Comparison of ENCODE assay signal across 8 cellular contexts in the genomic region with DNA sequence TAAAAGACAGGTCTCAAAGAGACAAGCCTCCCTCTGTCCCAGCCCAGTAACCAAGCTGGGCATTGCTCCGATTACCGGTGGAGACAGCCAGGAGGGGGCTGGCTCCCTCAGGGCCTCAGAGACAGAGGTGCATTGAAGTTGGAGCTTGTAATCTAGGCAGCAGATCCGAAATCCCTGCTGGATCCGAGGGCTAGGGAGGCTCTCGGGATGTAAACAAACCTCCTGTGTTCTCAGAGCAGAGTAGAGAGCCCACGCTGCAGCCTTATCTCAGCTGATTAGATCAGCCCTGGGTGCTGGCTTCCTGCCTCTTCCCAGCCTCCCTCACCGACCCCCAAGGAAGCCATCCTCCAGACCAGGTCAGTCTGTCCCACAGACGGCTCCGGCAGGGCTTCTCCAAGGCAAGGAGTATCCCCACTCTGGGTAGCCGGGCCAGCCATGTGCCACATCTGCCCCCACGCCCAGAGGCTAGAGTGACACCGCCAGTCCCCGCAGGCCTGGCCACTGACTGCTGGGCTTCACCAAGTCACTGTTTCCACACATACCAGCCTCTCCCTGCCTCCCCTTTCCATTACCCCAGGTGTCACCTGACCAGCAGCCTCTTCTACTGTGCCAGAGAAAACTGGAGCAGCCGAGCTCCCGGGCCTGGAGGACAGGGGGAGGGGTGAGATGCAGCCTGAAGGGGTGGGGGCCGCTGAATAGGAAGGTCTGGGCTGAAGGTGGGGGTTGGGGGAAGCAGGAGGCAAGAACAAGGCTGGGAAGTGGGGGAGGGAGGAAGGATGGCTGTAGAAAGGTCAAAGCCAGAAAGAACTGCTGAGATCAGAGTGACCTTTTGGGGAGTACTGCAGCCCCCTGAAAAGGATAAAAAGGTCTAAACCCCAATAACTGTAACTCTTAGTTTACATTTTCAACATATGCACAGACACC. TPM values are rescaled to one million over a fixed set of nuclear protein-coding genes. Genes with fewer than 3 reads are reported as not detected.
DNase-seq lines count a peak whose midpoint lies in the region; ATAC-seq and TF ChIP-seq lines count a peak whose summit lies in the region.

No MANE protein-coding gene starts in this region.

- POLR2A ChIA-PET in activated CD4-positive, alpha-beta T cell treated with anti-CD3 and anti-CD28 coated beads for 36 hours (lab: Charles Lee) = no interaction called here

- peaks cover 8% of the 10 kb centered on the region for H3K36me3 Mint-ChIP-seq in activated CD4-positive, alpha-beta T cell treated with anti-CD3 and anti-CD28 coated beads for 36 hours (ENCODE audit: low read depth)
- H3K36me3 Mint-ChIP-seq in effector memory CD8-positive, alpha-beta T cell (ENCODE audit: insufficient read depth) = no peaks in the 10 kb centered on the region

- no peak for TF ChIP-seq CTCF in VCaP (conservative IDR thresholded peaks at IDR 0.05)

- DNase-seq in HPDE6-E6E7 (ENCODE audit: extremely low spot score) (peak; percentile 49), Right ventricle myocardium inferior (ENCODE audit: missing footprints) (no peak), pons (ENCODE audit: low spot score) (peak; percentile 64), RPMI8226 (no peak)
- no peak for DNase-seq in activated CD4-positive, alpha-beta T cell treated with anti-CD3 and anti-CD28 coated beads for 36 hours
- no peak for DNase-seq in effector memory CD8-positive, alpha-beta T cell

- H3K9me3 Mint-ChIP-seq in activated CD4-positive, alpha-beta T cell treated with anti-CD3 and anti-CD28 coated beads for 36 hours (ENCODE audit: low read depth) = no peaks in the 10 kb centered on the region
- H3K9me3 Mint-ChIP-seq in effector memory CD8-positive, alpha-beta T cell = no peaks in the 10 kb centered on the region

- H3K27me3 Mint-ChIP-seq in activated CD4-positive, alpha-beta T cell treated with anti-CD3 and anti-CD28 coated beads for 36 hours = peaks cover 3% of the 10 kb centered on the region
- H3K27me3 Mint-ChIP-seq in effector memory CD8-positive, alpha-beta T cell = no peaks in the 10 kb centered on the region

- intact Hi-C loops in Right ventricle myocardium inferior (cut with DNase I) = loop anchor here (5.0 kb wide), 1 partner anchor 65 kb away; the partner anchor contains the start of gene DBNDD2
- intact Hi-C loops in activated CD4-positive, alpha-beta T cell treated with anti-CD3 and anti-CD28 coated beads for 36 hours (cut with DNase I, micrococcal nuclease) = no loop called here

- H3K27ac Mint-ChIP-seq in activated CD4-positive, alpha-beta T cell treated with anti-CD3 and anti-CD28 coated beads for 36 hours = no peak overlapping the region
- no peak overlapping the region for H3K27ac Mint-ChIP-seq in effector memory CD8-positive, alpha-beta T cell

- H3K4me3 Mint-ChIP-seq in activated CD4-positive, alpha-beta T cell treated with anti-CD3 and anti-CD28 coated beads for 36 hours = no peak overlapping the region
- H3K4me3 Mint-ChIP-seq in effector memory CD8-positive, alpha-beta T cell = no peak overlapping the region

- CTCF ChIA-PET in activated CD4-positive, alpha-beta T cell treated with anti-CD3 and anti-CD28 coated beads for 36 hours (lab: Charles Lee) = interaction anchor here (1.0 to 1.5 kb wide), 4 partner anchors 11 to 107 kb away, joined by 3 to 5 read pairs (median 4); no protein-coding TSS in a partner anchor

- ATAC-seq in Right ventricle myocardium inferior (peak; percentile 80), HG03378 (IDR thresholded peaks at IDR 0.05; ENCODE audit: unreplicated experiment) (no peak)
- ATAC-seq in activated CD4-positive, alpha-beta T cell treated with anti-CD3 and anti-CD28 coated beads for 36 hours = no peak
- ATAC-seq in effector memory CD8-positive, alpha-beta T cell (replicated peaks) = no peak

- peaks cover 32% of the 10 kb centered on the region for H3K4me1 Mint-ChIP-seq in activated CD4-positive, alpha-beta T cell treated with anti-CD3 and anti-CD28 coated beads for 36 hours
- H3K4me1 Mint-ChIP-seq in effector memory CD8-positive, alpha-beta T cell (ENCODE audit: low read depth in 2 of 2) = peaks cover 0 to 9% of the 10 kb centered on the region in 2 donors

- H3K27ac ChIP-seq in VCaP = peak overlapping the region; percentile 92

RNA-seq across cellular contexts. Expression of gene SDC4, which starts 6.0 kb away (rescaled TPM):
- 82.1 TPM for total RNA-seq in Right ventricle myocardium inferior
- 10 to 100 TPM; 24.0 to 31.0 TPM for total RNA-seq in activated CD4-positive, alpha-beta T cell treated with anti-CD3 and anti-CD28 coated beads for 36 hours

RNA-seq across cellular contexts. Expression of gene SYS1, which starts 20.8 kb away (rescaled TPM):
- total RNA-seq in Right ventricle myocardium inferior = 21.9 TPM
- 10 to 100 TPM; 16.1 to 26.1 TPM for total RNA-seq in activated CD4-positive, alpha-beta T cell treated with anti-CD3 and anti-CD28 coated beads for 36 hours

RNA-seq across cellular contexts. Expression of gene MATN4, which starts 34.1 kb away (rescaled TPM):
- total RNA-seq in Right ventricle myocardium inferior = not detected
- total RNA-seq in activated CD4-positive, alpha-beta T cell treated with anti-CD3 and anti-CD28 coated beads for 36 hours = under 1 TPM; 0.35 to 0.48 TPM

RNA-seq across cellular contexts. Expression of gene RBPJL, which starts 35.6 kb away (rescaled TPM):
- total RNA-seq in Right ventricle myocardium inferior = not detected
- not detected for total RNA-seq in activated CD4-positive, alpha-beta T cell treated with anti-CD3 and anti-CD28 coated beads for 36 hours

RNA-seq across cellular contexts. Expression of gene TP53TG5, which starts 35.9 kb away (rescaled TPM):
- total RNA-seq in Right ventricle myocardium inferior = 0.73 TPM
- under 1 TPM; 0.40 to 0.80 TPM for total RNA-seq in activated CD4-positive, alpha-beta T cell treated with anti-CD3 and anti-CD28 coated beads for 36 hours

Comparison
In these comparisons a context has a peak if more than half of its experiments do, and no peak if none do; other contexts are left out.
1. DNase-seq: peak in HPDE6-E6E7 (single experiment) and pons (single experiment); none in Right ventricle myocardium inferior (single experiment), activated CD4-positive, alpha-beta T cell treated with anti-CD3 and anti-CD28 coated beads for 36 hours (single experiment), RPMI8226 (single experiment) and effector memory CD8-positive, alpha-beta T cell (0 of 3).